Comparison of ENCODE assay signal across 8 cellular contexts in genomic region chr13:49247722-49248432, GRCh38. TPM values are rescaled to one million over a fixed set of nuclear protein-coding genes. Genes with fewer than 3 reads are reported as not detected.
A peak's percentile ranks its signal among the peaks of the same experiment; 100 is the strongest.
DNase-seq lines count a peak whose midpoint lies in the region; ATAC-seq and TF ChIP-seq lines count a peak whose summit lies in the region.

Gene CDADC1, plus strand, starts transcription at chr13:49247925. Its CDS starts 113 bp downstream, at chr13:49248038.

- H3K27ac ChIP-seq in ascending aorta (peak within 1 kb of the TSS; percentile 81 to 93), right cardiac atrium (ENCODE audit: low read length) (peak within 1 kb of the TSS; percentile 78), vagina (peak within 1 kb of the TSS; percentile 95)

- ATAC-seq in HG02870 (IDR thresholded peaks at IDR 0.05; ENCODE audit: unreplicated experiment) (peak; percentile 95), right cardiac atrium (peak; percentile 99)

- no peaks in the 10 kb centered on the region for H3K27me3 ChIP-seq in ascending aorta
- H3K27me3 ChIP-seq in right cardiac atrium (ENCODE audit: control insufficient read depth, insufficient read depth): no peaks in the 10 kb centered on the region
- no peaks in the 10 kb centered on the region for H3K27me3 ChIP-seq in vagina

- in situ Hi-C loops in GM13977 (cut with MboI; ENCODE audit: low pct_unique_long_range_greater_than_20kb, low sequenced_read_pairs, unreplicated experiment): no loop called here

- H3K36me3 ChIP-seq in ascending aorta (peaks cover 0 to 4% of the 10 kb centered on the region in 2 donors), vagina (no peaks in the 10 kb centered on the region)

- peak in 1 of 2 donors; percentile 84 for TF ChIP-seq POLR2A in vagina (IDR thresholded peaks at IDR 0.05)

- peaks cover 0 to 5% of the 10 kb centered on the region in 2 donors for H3K4me1 ChIP-seq in ascending aorta
- H3K4me1 ChIP-seq in right cardiac atrium (ENCODE audit: control insufficient read depth, insufficient read depth, low read length): peaks cover 5% of the 10 kb centered on the region
- H3K4me1 ChIP-seq in vagina: peaks cover 11% of the 10 kb centered on the region

- TF ChIP-seq CTCF in GM13977 (IDR thresholded peaks at IDR 0.05; ENCODE audit: extremely low read depth, insufficient read depth, missing control alignments) (peak; percentile 6), ascending aorta (IDR thresholded peaks at IDR 0.05) (no peak), vagina (IDR thresholded peaks at IDR 0.05) (peak in 1 of 3 experiments; percentile 19)

- no peaks in the 10 kb centered on the region for H3K9me3 ChIP-seq in ascending aorta
- H3K9me3 ChIP-seq in right cardiac atrium (ENCODE audit: control insufficient read depth, low read length): no peaks in the 10 kb centered on the region
- H3K9me3 ChIP-seq in vagina: no peaks in the 10 kb centered on the region

- WGBS in right cardiac atrium: under 1% methylated on average over 42 of the region's 42 CpGs

- H3K4me3 ChIP-seq in ascending aorta (peak within 1 kb of the TSS; percentile 67 to 78), right cardiac atrium (ENCODE audit: low read length) (peak within 1 kb of the TSS; percentile 95), vagina (peak within 1 kb of the TSS; percentile 82 to 91)

- intact Hi-C loops in T-helper 2 cell treated with Interferon-gamma antibody and Interleukin-4, amounts not matched to agents 100 ng/mL and 5 ng/mL, for 36 hours (cut with micrococcal nuclease): loop anchor here (1.0 to 5.0 kb wide), 6 partner anchors 10 to 544 kb away; partner anchors contain the start of genes CAB39L, FNDC3A, KPNA3 and RCBTB1
- intact Hi-C loops in ascending aorta (cut with DNase I): loop anchor here (5.0 kb wide), 2 partner anchors 194 to 271 kb away; partner anchors contain the start of genes CAB39L, FNDC3A and SETDB2
- intact Hi-C loops in right cardiac atrium (cut with DNase I): no loop called here
- intact Hi-C loops in vagina (cut with DNase I): no loop called here

- DNase-seq in GM13977 (ENCODE audit: low spot score): peak; percentile 90
- peak; percentile 68 for DNase-seq in NCI-H1694 treated with DMSO at 0.1 percent for 48 hours (lab: John Stamatoyannopoulos, UW)
- peak; percentile 88 to 99 for DNase-seq in ascending aorta (ENCODE audit: low spot score in 2 of 2)
- peak; percentile 99 to 100 (median 99) for DNase-seq in right cardiac atrium
- peak; percentile 86 for DNase-seq in pulmonary artery endothelial cell (ENCODE audit: low read depth, low spot score)
- DNase-seq in vagina (ENCODE audit: extremely low spot score in 2 of 2): peak; percentile 97

RNA-seq across cellular contexts. Expression of gene CDADC1, which starts in this region (rescaled TPM):
- 11.1 and 13.5 TPM in 2 replicates for total RNA-seq in T-helper 2 cell treated with Interferon-gamma antibody and Interleukin-4, amounts not matched to agents 100 ng/mL and 5 ng/mL, for 36 hours
- total RNA-seq in ascending aorta (0.96 TPM), right cardiac atrium (10 to 100 TPM in 1 of 4 donors, 1 to 10 TPM in 3; 5.6 to 10.9 (median 9.0) TPM), pulmonary artery endothelial cell (2.7 and 4.7 TPM in 2 replicates), vagina (6.9 TPM)
- 5.9 TPM for polyA plus RNA-seq in right cardiac atrium

Comparison
In these comparisons a context has a peak if more than half of its experiments do, and no peak if none do; other contexts are left out.
1. Peak in every context shown above with its lines: DNase-seq, ATAC-seq, H3K4me3 ChIP-seq and H3K27ac ChIP-seq.
2. Peak in DNase-seq, H3K4me3 ChIP-seq and H3K27ac ChIP-seq in ascending aorta; RNA of the gene not detected or under 1 TPM.
3. intact Hi-C loops: an anchor here in T-helper 2 cell treated with Interferon-gamma antibody and Interleukin-4, amounts not matched to agents 100 ng/mL and 5 ng/mL, for 36 hours (1.0 to 5.0 kb wide) and ascending aorta (5.0 kb wide); none called in right cardiac atrium and vagina.